Comparison of ENCODE assay signal across 13 cellular contexts in genomic region chr4:61277785-61278184, GRCh38.
DNase-seq lines count a peak whose midpoint lies in the region; ATAC-seq lines count a peak whose summit lies in the region.
"Had no signal": no experiment of that assay in that cellular context is flagged by ENCODE, and none has a peak within 500 bp of the region (broad histone marks: within the 10 kb centered on the region; RNA-seq: fewer than 3 reads in every experiment).

No MANE protein-coding gene starts in this region.

- ATAC-seq in GM21381 (IDR thresholded peaks at IDR 0.05; ENCODE audit: unreplicated experiment), result no peak

- DNase-seq in NCI-H82 (lab: John Stamatoyannopoulos, UW) (peak; percentile 33), NCI-H82 treated with DMSO at 0.1 percent for 48 hours (lab: John Stamatoyannopoulos, UW; ENCODE audit: unreplicated experiment) (no peak), NCI-H524 treated with DMSO at 0.1 percent for 48 hours (lab: John Stamatoyannopoulos, UW) (peak; percentile 73), cerebellum (ENCODE audit: low spot score) (peak; percentile 49), HK-2 (ENCODE audit: unreplicated experiment) (no peak), SW 1271 (lab: John Stamatoyannopoulos, UW) (no peak), SK-N-DZ (ENCODE audit: low spot score) (no peak)
- DNase-seq: activated naive CD4-positive, alpha-beta T cell treated with Interleukin-2 at 50 U/mL for 16 hours; NCI-H1436; Peyer's patch; stimulated activated naive CD4-positive, alpha-beta T cell; T-helper 1 cell had no signal

Comparison
In these comparisons a context has a peak if more than half of its experiments do, and no peak if none do; other contexts are left out.
1. DNase-seq: peak in NCI-H82 (single experiment), NCI-H524 treated with DMSO at 0.1 percent for 48 hours (single experiment) and cerebellum (single experiment); none in NCI-H82 treated with DMSO at 0.1 percent for 48 hours (single experiment), HK-2 (single experiment), SW 1271 (0 of 2) and SK-N-DZ (single experiment).